1 cellular context compared by ENCODE assay signal in the genomic region with DNA sequence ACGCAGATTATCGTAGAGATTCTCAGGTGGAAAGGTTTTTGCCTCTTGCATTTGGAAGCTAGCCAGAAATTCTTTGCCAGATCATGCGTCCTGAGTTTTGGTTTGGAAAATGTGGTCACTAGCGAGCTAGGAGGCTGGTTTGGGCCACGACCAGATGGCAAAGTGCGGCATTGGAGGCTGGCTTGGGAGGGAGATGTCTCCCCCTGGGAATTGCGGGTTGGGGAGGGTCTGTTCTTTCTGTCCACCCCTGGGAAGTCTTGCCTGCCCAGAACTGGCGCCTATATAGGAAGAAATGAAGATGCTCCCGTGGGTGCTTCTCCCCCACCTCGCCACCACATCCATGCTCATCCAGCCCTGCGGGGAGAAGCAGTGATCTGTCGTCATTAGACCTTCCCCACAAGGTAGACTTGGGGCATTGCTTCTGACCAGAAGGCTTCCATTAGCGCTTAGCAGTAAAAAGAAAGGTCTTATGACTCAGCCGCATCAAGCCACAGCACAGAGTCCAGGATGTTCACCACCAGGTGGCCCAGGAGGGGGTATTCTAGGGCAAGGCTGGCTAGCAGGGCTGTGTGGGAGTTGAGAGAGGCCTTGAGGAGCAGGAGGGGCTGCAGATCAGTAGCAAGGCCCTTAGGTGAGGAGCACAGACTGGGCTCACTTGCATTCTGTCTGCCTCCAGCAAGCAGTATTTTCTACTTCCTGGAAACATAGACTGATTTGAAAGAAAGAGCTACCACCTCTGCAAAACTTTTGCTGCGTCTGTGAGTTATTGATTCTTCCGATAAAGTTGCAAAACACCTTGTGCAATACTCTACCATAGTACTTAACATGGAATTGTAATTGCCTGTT.
TF ChIP-seq lines count a peak whose summit lies in the region.

No MANE protein-coding gene starts in this region.

TF ChIP-seq in HepG2, 621 proteins besides CTCF, POLR2A, EP300 and RAD21 (continued from another document and continues in another):
- TF ChIP-seq MAZ (IDR thresholded peaks at IDR 0.05; ENCODE audit: borderline replicate concordance, low read depth, low read length) (no peak), MAZ (CRISPR knock-in tag; IDR thresholded peaks at IDR 0.05; ENCODE audit: low read depth) (peak; percentile 52; the same call in 1 of the 2 replicates), ATF1 (CRISPR knock-in tag; IDR thresholded peaks at IDR 0.05) (no peak), ZNF138 (CRISPR knock-in tag; IDR thresholded peaks at IDR 0.05; ENCODE audit: low read depth) (no peak), FOXP1 (IDR thresholded peaks at IDR 0.05) (no peak), FOXP1 (CRISPR knock-in tag; IDR thresholded peaks at IDR 0.05) (peak; percentile 36; the same call in 1 of the 2 replicates), BHLHE40 (IDR thresholded peaks at IDR 0.05; ENCODE audit: low read length) (no peak), ZNF691 (CRISPR knock-in tag; IDR thresholded peaks at IDR 0.05; ENCODE audit: borderline replicate concordance, low read depth) (no peak; the same call in 1 of the 2 replicates), ZNF275 (CRISPR knock-in tag; IDR thresholded peaks at IDR 0.05; ENCODE audit: borderline replicate concordance) (no peak), TCF12 (IDR thresholded peaks at IDR 0.05) (no peak), TCF12 (CRISPR knock-in tag; IDR thresholded peaks at IDR 0.05) (no peak), ZNF12 (CRISPR knock-in tag; IDR thresholded peaks at IDR 0.05) (peak; percentile 13; the same call in 1 of the 2 replicates), NPAS2 (CRISPR knock-in tag; IDR thresholded peaks at IDR 0.05; ENCODE audit: borderline replicate concordance) (0 out of 2 replicates have a peak, but pooled peaks have one; percentile 26), MTA1 (CRISPR knock-in tag; IDR thresholded peaks at IDR 0.05; ENCODE audit: borderline replicate concordance) (peak; percentile 62), BCL6 (CRISPR knock-in tag; IDR thresholded peaks at IDR 0.05) (peak; percentile 39; the same call in 1 of the 2 replicates), YY1 (IDR thresholded peaks at IDR 0.05; ENCODE audit: insufficient read depth, insufficient replicate concordance, low read depth, low read length) (peak; percentile 16), ZFX (CRISPR knock-in tag; IDR thresholded peaks at IDR 0.05; ENCODE audit: low read depth) (peak; percentile 86), ZNF761 (CRISPR knock-in tag; conservative IDR thresholded peaks at IDR 0.05) (0 out of 2 replicates have a peak, but pooled peaks have one; percentile 26), ARID2 (CRISPR knock-in tag; IDR thresholded peaks at IDR 0.05; ENCODE audit: borderline replicate concordance) (no peak), ZNF562 (CRISPR knock-in tag; IDR thresholded peaks at IDR 0.05; ENCODE audit: borderline replicate concordance) (no peak), SETDB1 (CRISPR knock-in tag; IDR thresholded peaks at IDR 0.05; ENCODE audit: borderline replicate concordance) (no peak), RXRA (CRISPR knock-in tag; IDR thresholded peaks at IDR 0.05) (peak; percentile 76), ASH2L (IDR thresholded peaks at IDR 0.05; ENCODE audit: insufficient read length, low read depth, low read length) (peak; percentile 62), THRA (CRISPR knock-in tag; IDR thresholded peaks at IDR 0.05; ENCODE audit: borderline replicate concordance) (peak; percentile 71; the same call in 1 of the 2 replicates), ZNF33A (CRISPR knock-in tag; IDR thresholded peaks at IDR 0.05; ENCODE audit: borderline replicate concordance) (no peak), ZSCAN21 (CRISPR knock-in tag; IDR thresholded peaks at IDR 0.05; ENCODE audit: borderline replicate concordance) (peak; percentile 50; the same call in 1 of the 2 replicates), XRCC5 (optimal IDR thresholded peaks at IDR 0.05; ENCODE audit: low read length) (peak; percentile 93)
- TF ChIP-seq, protein P1, sequence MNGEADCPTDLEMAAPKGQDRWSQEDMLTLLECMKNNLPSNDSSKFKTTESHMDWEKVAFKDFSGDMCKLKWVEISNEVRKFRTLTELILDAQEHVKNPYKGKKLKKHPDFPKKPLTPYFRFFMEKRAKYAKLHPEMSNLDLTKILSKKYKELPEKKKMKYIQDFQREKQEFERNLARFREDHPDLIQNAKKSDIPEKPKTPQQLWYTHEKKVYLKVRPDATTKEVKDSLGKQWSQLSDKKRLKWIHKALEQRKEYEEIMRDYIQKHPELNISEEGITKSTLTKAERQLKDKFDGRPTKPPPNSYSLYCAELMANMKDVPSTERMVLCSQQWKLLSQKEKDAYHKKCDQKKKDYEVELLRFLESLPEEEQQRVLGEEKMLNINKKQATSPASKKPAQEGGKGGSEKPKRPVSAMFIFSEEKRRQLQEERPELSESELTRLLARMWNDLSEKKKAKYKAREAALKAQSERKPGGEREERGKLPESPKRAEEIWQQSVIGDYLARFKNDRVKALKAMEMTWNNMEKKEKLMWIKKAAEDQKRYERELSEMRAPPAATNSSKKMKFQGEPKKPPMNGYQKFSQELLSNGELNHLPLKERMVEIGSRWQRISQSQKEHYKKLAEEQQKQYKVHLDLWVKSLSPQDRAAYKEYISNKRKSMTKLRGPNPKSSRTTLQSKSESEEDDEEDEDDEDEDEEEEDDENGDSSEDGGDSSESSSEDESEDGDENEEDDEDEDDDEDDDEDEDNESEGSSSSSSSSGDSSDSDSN (CRISPR knock-in tag; IDR thresholded peaks at IDR 0.05), result peak; percentile 36; the same call in 1 of the 2 replicates
- TF ChIP-seq, protein P2, sequence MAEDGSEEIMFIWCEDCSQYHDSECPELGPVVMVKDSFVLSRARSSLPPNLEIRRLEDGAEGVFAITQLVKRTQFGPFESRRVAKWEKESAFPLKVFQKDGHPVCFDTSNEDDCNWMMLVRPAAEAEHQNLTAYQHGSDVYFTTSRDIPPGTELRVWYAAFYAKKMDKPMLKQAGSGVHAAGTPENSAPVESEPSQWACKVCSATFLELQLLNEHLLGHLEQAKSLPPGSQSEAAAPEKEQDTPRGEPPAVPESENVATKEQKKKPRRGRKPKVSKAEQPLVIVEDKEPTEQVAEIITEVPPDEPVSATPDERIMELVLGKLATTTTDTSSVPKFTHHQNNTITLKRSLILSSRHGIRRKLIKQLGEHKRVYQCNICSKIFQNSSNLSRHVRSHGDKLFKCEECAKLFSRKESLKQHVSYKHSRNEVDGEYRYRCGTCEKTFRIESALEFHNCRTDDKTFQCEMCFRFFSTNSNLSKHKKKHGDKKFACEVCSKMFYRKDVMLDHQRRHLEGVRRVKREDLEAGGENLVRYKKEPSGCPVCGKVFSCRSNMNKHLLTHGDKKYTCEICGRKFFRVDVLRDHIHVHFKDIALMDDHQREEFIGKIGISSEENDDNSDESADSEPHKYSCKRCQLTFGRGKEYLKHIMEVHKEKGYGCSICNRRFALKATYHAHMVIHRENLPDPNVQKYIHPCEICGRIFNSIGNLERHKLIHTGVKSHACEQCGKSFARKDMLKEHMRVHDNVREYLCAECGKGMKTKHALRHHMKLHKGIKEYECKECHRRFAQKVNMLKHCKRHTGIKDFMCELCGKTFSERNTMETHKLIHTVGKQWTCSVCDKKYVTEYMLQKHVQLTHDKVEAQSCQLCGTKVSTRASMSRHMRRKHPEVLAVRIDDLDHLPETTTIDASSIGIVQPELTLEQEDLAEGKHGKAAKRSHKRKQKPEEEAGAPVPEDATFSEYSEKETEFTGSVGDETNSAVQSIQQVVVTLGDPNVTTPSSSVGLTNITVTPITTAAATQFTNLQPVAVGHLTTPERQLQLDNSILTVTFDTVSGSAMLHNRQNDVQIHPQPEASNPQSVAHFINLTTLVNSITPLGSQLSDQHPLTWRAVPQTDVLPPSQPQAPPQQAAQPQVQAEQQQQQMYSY (CRISPR knock-in tag; IDR thresholded peaks at IDR 0.05), result no peak
- TF ChIP-seq, protein P3, sequence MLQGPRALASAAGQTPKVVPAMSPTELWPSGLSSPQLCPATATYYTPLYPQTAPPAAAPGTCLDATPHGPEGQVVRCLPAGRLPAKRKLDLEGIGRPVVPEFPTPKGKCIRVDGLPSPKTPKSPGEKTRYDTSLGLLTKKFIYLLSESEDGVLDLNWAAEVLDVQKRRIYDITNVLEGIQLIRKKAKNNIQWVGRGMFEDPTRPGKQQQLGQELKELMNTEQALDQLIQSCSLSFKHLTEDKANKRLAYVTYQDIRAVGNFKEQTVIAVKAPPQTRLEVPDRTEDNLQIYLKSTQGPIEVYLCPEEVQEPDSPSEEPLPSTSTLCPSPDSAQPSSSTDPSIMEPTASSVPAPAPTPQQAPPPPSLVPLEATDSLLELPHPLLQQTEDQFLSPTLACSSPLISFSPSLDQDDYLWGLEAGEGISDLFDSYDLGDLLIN (CRISPR knock-in tag; IDR thresholded peaks at IDR 0.05; ENCODE audit: borderline replicate concordance), result no peak
- TF ChIP-seq, protein P4, sequence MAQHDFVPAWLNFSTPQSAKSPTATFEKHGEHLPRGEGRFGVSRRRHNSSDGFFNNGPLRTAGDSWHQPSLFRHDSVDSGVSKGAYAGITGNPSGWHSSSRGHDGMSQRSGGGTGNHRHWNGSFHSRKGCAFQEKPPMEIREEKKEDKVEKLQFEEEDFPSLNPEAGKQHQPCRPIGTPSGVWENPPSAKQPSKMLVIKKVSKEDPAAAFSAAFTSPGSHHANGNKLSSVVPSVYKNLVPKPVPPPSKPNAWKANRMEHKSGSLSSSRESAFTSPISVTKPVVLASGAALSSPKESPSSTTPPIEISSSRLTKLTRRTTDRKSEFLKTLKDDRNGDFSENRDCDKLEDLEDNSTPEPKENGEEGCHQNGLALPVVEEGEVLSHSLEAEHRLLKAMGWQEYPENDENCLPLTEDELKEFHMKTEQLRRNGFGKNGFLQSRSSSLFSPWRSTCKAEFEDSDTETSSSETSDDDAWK (CRISPR knock-in tag; IDR thresholded peaks at IDR 0.05), result no peak
- TF ChIP-seq, protein P5, sequence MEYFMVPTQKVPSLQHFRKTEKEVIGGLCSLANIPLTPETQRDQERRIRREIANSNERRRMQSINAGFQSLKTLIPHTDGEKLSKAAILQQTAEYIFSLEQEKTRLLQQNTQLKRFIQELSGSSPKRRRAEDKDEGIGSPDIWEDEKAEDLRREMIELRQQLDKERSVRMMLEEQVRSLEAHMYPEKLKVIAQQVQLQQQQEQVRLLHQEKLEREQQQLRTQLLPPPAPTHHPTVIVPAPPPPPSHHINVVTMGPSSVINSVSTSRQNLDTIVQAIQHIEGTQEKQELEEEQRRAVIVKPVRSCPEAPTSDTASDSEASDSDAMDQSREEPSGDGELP (IDR thresholded peaks at IDR 0.05; ENCODE audit: borderline replicate concordance, low read depth), result peak; percentile 51; the same call in 1 of the 2 replicates
- TF ChIP-seq, protein P6, sequence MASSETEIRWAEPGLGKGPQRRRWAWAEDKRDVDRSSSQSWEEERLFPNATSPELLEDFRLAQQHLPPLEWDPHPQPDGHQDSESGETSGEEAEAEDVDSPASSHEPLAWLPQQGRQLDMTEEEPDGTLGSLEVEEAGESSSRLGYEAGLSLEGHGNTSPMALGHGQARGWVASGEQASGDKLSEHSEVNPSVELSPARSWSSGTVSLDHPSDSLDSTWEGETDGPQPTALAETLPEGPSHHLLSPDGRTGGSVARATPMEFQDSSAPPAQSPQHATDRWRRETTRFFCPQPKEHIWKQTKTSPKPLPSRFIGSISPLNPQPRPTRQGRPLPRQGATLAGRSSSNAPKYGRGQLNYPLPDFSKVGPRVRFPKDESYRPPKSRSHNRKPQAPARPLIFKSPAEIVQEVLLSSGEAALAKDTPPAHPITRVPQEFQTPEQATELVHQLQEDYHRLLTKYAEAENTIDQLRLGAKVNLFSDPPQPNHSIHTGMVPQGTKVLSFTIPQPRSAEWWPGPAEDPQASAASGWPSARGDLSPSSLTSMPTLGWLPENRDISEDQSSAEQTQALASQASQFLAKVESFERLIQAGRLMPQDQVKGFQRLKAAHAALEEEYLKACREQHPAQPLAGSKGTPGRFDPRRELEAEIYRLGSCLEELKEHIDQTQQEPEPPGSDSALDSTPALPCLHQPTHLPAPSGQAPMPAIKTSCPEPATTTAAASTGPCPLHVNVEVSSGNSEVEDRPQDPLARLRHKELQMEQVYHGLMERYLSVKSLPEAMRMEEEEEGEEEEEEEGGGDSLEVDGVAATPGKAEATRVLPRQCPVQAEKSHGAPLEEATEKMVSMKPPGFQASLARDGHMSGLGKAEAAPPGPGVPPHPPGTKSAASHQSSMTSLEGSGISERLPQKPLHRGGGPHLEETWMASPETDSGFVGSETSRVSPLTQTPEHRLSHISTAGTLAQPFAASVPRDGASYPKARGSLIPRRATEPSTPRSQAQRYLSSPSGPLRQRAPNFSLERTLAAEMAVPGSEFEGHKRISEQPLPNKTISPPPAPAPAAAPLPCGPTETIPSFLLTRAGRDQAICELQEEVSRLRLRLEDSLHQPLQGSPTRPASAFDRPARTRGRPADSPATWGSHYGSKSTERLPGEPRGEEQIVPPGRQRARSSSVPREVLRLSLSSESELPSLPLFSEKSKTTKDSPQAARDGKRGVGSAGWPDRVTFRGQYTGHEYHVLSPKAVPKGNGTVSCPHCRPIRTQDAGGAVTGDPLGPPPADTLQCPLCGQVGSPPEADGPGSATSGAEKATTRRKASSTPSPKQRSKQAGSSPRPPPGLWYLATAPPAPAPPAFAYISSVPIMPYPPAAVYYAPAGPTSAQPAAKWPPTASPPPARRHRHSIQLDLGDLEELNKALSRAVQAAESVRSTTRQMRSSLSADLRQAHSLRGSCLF (CRISPR knock-in tag; IDR thresholded peaks at IDR 0.05; ENCODE audit: borderline replicate concordance), result no peak
